2 cellular contexts compared by ENCODE assay signal in the genomic region with DNA sequence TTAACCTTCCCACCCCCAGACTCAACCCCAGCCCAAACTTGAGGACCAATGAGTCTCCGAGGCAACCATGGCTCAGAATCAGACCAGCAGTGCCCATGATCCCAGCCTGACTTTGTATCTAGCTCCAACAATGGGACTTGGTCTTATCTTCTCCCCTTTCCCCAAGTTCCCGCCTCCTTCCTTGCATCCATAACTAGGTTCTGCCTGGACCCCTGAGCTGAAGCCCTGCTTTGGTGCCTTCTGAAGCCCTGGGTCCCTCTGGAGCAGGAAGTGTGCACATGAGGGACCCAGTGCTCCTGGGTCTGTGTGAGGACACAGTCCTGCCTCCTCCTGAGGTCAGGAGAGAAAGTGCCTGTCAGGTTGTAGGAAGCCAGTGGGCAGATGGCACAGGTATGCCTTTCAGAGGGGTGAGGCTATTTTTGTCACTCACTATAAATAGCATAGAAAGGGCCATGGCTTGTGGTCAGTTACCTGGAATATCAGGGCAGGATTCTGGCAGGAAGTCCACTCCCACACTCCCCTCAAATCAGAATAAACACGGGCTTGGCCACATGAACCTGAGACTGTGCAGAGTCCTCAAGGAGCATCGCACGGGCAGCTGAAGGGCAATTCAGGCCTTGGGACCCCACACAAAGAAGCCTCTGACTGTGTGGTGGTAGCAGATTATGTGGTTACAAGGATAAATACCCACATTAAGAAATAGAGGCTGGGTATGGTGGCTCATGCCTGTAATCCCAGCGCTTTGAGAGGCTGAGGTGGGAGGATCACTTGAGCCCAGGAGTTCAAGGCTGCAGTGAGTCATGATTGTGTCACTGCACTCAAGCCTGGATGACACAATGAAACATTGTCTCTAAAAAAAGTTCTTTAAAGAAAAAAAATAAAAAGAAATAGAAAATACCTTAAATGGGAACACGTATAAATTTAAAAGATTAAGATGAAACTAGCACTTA.
TF ChIP-seq lines count a peak whose summit lies in the region.

No MANE protein-coding gene starts in this region.

TF ChIP-seq in K562, 482 proteins besides CTCF, POLR2A, EP300 and RAD21:
- TF ChIP-seq ZNF41 (CRISPR knock-in tag; conservative IDR thresholded peaks at IDR 0.05) (no peak), ARID1B (IDR thresholded peaks at IDR 0.05) (peak; percentile 39), FOSL1 (tag; conservative IDR thresholded peaks at IDR 0.05) (peak; percentile 82)
- TF ChIP-seq, protein P1, sequence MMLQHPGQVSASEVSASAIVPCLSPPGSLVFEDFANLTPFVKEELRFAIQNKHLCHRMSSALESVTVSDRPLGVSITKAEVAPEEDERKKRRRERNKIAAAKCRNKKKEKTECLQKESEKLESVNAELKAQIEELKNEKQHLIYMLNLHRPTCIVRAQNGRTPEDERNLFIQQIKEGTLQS (IDR thresholded peaks at IDR 0.05), result peak; percentile 62
- TF ChIP-seq, protein P1 (CRISPR knock-in tag; conservative IDR thresholded peaks at IDR 0.05), result no peak

TF ChIP-seq in GM12891, 5 proteins besides CTCF, POLR2A, EP300 and RAD21:
- no peak for TF ChIP-seq PAX5 (IDR thresholded peaks at IDR 0.05; ENCODE audit: insufficient read depth, low read length, severe bottlenecking)
- no peak for TF ChIP-seq TAF1 (IDR thresholded peaks at IDR 0.05; ENCODE audit: low read depth, low read length)
- no peak for TF ChIP-seq SPI1 (IDR thresholded peaks at IDR 0.05; ENCODE audit: low read depth, low read length)
TF ChIP-seq in GM12891: peak in this region for 0.
